In the genomic region with DNA sequence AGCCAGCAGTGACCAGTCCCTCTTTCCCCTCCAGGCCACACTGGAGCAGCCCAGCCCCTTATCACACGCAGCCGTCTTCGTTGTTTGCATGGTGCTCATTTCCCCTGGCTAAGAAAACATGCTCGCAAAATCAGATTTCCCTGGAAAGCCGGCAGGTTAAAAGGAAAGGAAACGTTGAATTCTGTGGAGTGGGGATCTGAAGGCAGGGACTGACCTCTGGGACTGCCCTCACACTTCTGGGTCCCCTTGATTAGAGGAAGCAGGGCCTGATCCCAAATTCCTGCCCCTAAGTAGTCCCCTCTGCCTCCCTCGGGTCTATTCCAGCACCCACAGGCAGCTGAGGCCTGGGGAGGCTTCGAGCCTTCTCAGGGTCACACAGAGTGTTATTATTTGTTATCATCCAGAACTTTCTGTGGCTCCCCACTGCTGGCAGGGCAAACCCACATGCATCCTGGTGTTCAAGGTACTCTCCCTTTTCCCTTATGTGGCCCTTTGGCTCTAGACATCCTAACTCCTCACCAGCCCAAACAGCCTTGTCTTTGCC, we compare ENCODE assay signal across 1 cellular context.
TF ChIP-seq lines count a peak whose summit lies in the region.

No MANE protein-coding gene starts in this region.

TF ChIP-seq in WTC11, 78 proteins besides CTCF, POLR2A, EP300 and RAD21 (continued from another document):
- TF ChIP-seq, protein P1, sequence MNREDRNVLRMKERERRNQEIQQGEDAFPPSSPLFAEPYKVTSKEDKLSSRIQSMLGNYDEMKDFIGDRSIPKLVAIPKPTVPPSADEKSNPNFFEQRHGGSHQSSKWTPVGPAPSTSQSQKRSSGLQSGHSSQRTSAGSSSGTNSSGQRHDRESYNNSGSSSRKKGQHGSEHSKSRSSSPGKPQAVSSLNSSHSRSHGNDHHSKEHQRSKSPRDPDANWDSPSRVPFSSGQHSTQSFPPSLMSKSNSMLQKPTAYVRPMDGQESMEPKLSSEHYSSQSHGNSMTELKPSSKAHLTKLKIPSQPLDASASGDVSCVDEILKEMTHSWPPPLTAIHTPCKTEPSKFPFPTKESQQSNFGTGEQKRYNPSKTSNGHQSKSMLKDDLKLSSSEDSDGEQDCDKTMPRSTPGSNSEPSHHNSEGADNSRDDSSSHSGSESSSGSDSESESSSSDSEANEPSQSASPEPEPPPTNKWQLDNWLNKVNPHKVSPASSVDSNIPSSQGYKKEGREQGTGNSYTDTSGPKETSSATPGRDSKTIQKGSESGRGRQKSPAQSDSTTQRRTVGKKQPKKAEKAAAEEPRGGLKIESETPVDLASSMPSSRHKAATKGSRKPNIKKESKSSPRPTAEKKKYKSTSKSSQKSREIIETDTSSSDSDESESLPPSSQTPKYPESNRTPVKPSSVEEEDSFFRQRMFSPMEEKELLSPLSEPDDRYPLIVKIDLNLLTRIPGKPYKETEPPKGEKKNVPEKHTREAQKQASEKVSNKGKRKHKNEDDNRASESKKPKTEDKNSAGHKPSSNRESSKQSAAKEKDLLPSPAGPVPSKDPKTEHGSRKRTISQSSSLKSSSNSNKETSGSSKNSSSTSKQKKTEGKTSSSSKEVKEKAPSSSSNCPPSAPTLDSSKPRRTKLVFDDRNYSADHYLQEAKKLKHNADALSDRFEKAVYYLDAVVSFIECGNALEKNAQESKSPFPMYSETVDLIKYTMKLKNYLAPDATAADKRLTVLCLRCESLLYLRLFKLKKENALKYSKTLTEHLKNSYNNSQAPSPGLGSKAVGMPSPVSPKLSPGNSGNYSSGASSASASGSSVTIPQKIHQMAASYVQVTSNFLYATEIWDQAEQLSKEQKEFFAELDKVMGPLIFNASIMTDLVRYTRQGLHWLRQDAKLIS (CRISPR knock-in tag; IDR thresholded peaks at IDR 0.05; ENCODE audit: borderline replicate concordance), result no peak
- TF ChIP-seq, protein P2, sequence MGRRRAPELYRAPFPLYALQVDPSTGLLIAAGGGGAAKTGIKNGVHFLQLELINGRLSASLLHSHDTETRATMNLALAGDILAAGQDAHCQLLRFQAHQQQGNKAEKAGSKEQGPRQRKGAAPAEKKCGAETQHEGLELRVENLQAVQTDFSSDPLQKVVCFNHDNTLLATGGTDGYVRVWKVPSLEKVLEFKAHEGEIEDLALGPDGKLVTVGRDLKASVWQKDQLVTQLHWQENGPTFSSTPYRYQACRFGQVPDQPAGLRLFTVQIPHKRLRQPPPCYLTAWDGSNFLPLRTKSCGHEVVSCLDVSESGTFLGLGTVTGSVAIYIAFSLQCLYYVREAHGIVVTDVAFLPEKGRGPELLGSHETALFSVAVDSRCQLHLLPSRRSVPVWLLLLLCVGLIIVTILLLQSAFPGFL (CRISPR knock-in tag; IDR thresholded peaks at IDR 0.05; ENCODE audit: borderline replicate concordance), result no peak
- TF ChIP-seq ZBTB21 (CRISPR knock-in tag; IDR thresholded peaks at IDR 0.05; ENCODE audit: borderline replicate concordance) (no peak), ZNF138 (CRISPR knock-in tag; conservative IDR thresholded peaks at IDR 0.05) (no peak), GTF2I (CRISPR knock-in tag; conservative IDR thresholded peaks at IDR 0.05) (no peak), FOXJ3 (CRISPR knock-in tag; IDR thresholded peaks at IDR 0.05; ENCODE audit: borderline replicate concordance) (no peak), GABPB1 (CRISPR knock-in tag; IDR thresholded peaks at IDR 0.05) (no peak), ATF1 (CRISPR knock-in tag; IDR thresholded peaks at IDR 0.05) (no peak), ZNF317 (CRISPR knock-in tag; IDR thresholded peaks at IDR 0.05; ENCODE audit: borderline replicate concordance, low read depth) (no peak), ZNF263 (CRISPR knock-in tag; IDR thresholded peaks at IDR 0.05; ENCODE audit: low read depth) (no peak)
- TF ChIP-seq, protein P3, sequence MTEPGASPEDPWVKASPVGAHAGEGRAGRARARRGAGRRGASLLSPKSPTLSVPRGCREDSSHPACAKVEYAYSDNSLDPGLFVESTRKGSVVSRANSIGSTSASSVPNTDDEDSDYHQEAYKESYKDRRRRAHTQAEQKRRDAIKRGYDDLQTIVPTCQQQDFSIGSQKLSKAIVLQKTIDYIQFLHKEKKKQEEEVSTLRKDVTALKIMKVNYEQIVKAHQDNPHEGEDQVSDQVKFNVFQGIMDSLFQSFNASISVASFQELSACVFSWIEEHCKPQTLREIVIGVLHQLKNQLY (CRISPR knock-in tag; IDR thresholded peaks at IDR 0.05), result no peak
- TF ChIP-seq, protein P4, sequence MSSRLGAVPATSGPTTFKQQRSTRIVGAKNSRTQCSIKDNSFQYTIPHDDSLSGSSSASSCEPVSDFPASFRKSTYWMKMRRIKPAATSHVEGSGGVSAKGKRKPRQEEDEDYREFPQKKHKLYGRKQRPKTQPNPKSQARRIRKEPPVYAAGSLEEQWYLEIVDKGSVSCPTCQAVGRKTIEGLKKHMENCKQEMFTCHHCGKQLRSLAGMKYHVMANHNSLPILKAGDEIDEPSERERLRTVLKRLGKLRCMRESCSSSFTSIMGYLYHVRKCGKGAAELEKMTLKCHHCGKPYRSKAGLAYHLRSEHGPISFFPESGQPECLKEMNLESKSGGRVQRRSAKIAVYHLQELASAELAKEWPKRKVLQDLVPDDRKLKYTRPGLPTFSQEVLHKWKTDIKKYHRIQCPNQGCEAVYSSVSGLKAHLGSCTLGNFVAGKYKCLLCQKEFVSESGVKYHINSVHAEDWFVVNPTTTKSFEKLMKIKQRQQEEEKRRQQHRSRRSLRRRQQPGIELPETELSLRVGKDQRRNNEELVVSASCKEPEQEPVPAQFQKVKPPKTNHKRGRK (CRISPR knock-in tag; IDR thresholded peaks at IDR 0.05; ENCODE audit: borderline replicate concordance), result no peak
